27 cellular contexts compared by ENCODE assay signal in genomic region chr6:37632291-37632690, GRCh38.
"Had no signal": no experiment of that assay in that cellular context is flagged by ENCODE, and none has a peak within 500 bp of the region (broad histone marks: within the 10 kb centered on the region; RNA-seq: fewer than 3 reads in every experiment).

No MANE protein-coding gene starts in this region.

- H3K36me3 ChIP-seq: left ventricle myocardium inferior, stomach, thyroid gland, transverse colon, upper lobe of left lung, vagina had no signal

- H3K4me3 ChIP-seq: left ventricle myocardium inferior, skin epidermis, stomach, testis, thyroid gland, transverse colon, upper lobe of left lung, vagina had no signal

- H3K9me3 ChIP-seq: left ventricle myocardium inferior, stomach, testis, thyroid gland, transverse colon, upper lobe of left lung, vagina had no signal

- H3K27ac ChIP-seq: left ventricle myocardium inferior, parathyroid adenoma, skin epidermis, stomach, testis, thyroid gland, transverse colon, upper lobe of left lung, vagina had no signal

- H3K27ac Mint-ChIP-seq: mesothelial cell of epicardium; natural killer cell treated with Interleukin-12 subunit alpha and Interleukin-12 subunit beta and Interleukin-15 and Interleukin-18, amount 100 ng/mL, for 72 hours; progenitor cell of endocrine pancreas had no signal

- H3K36me3 Mint-ChIP-seq: immature natural killer cell; mesothelial cell of epicardium; natural killer cell treated with Interleukin-12 subunit alpha and Interleukin-12 subunit beta and Interleukin-15 and Interleukin-18, amount 100 ng/mL, for 72 hours; stimulated activated naive B cell treated with anti-CD40 and anti-IgM and Interleukin-4, amounts not matched to agents 10 μg/mL and 1 μg/mL and 100 μg/mL, for 72 hours had no signal

- DNase-seq: hypothalamus; immature natural killer cell; kidney; left ventricle myocardium inferior; mesenchymal stem cell; naive thymus-derived CD4-positive, alpha-beta T cell; nucleus accumbens; retina; right cardiac atrium; stimulated activated CD4-positive, alpha-beta T cell treated with anti-CD3 and anti-CD28 coated beads, Interleukin-12 subunit alpha, Interleukin-12 subunit beta, amount 100 ng/mL, for 4 hours; stimulated activated CD4-positive, alpha-beta T cell treated with anti-CD3 and anti-CD28 coated beads, Interleukin-15, amount 100 ng/mL, for 24 hours; stimulated activated CD4-positive, alpha-beta T cell treated with anti-CD3 and anti-CD28 coated beads, Interleukin-2, amount 100 ng/mL, for 24 hours; stimulated activated CD4-positive, alpha-beta T cell treated with anti-CD3 and anti-CD28 coated beads, Interleukin-4, amount 100 ng/mL, for 1 hour; stimulated activated naive B cell treated with anti-CD40 and anti-IgM and Interleukin-4, amounts not matched to agents 10 μg/mL and 1 μg/mL and 100 μg/mL, for 72 hours; stimulated activated naive CD8-positive, alpha-beta T cell treated with anti-CD3 and anti-CD28 coated beads, Interleukin-15, Interleukin-2, amounts not matched to agents 100 U/mL and 50 U/mL, for 24 hours; stomach; testis; thyroid gland; transverse colon; upper lobe of left lung had no signal

- H3K27me3 Mint-ChIP-seq: natural killer cell treated with Interleukin-12 subunit alpha and Interleukin-12 subunit beta and Interleukin-15 and Interleukin-18, amount 100 ng/mL, for 72 hours had no signal

- H3K9me3 Mint-ChIP-seq: immature natural killer cell; mesothelial cell of epicardium; naive thymus-derived CD4-positive, alpha-beta T cell; natural killer cell treated with Interleukin-12 subunit alpha and Interleukin-12 subunit beta and Interleukin-15 and Interleukin-18, amount 100 ng/mL, for 72 hours; stimulated activated naive B cell treated with anti-CD40 and anti-IgM and Interleukin-4, amounts not matched to agents 10 μg/mL and 1 μg/mL and 100 μg/mL, for 72 hours had no signal

- H3K4me1 ChIP-seq: left ventricle myocardium inferior, parathyroid adenoma, stomach, testis, thyroid gland, transverse colon, upper lobe of left lung, vagina had no signal

- H3K27me3 ChIP-seq: testis, thyroid gland, upper lobe of left lung, vagina had no signal

- H3K4me3 Mint-ChIP-seq: immature natural killer cell; mesothelial cell of epicardium; naive thymus-derived CD4-positive, alpha-beta T cell; natural killer cell treated with Interleukin-12 subunit alpha and Interleukin-12 subunit beta and Interleukin-15 and Interleukin-18, amount 100 ng/mL, for 72 hours; stimulated activated naive B cell treated with anti-CD40 and anti-IgM and Interleukin-4, amounts not matched to agents 10 μg/mL and 1 μg/mL and 100 μg/mL, for 72 hours had no signal

- ATAC-seq: naive thymus-derived CD4-positive, alpha-beta T cell; natural killer cell treated with Interleukin-12 subunit alpha and Interleukin-12 subunit beta and Interleukin-15 and Interleukin-18, amount 100 ng/mL, for 72 hours; right cardiac atrium; sciatic nerve; stimulated activated naive B cell treated with anti-CD40 and anti-IgM and Interleukin-4, amounts not matched to agents 10 μg/mL and 1 μg/mL and 100 μg/mL, for 72 hours; stimulated activated naive CD8-positive, alpha-beta T cell treated with anti-CD3 and anti-CD28 coated beads, Interleukin-15, Interleukin-2, amounts not matched to agents 100 U/mL and 50 U/mL, for 24 hours had no signal

- H2AFZ ChIP-seq: parathyroid adenoma had no signal

- H3K9ac ChIP-seq: parathyroid adenoma had no signal

- H3K79me2 ChIP-seq: parathyroid adenoma had no signal
